Comparison of ENCODE assay signal across 11 cellular contexts in the genomic region with DNA sequence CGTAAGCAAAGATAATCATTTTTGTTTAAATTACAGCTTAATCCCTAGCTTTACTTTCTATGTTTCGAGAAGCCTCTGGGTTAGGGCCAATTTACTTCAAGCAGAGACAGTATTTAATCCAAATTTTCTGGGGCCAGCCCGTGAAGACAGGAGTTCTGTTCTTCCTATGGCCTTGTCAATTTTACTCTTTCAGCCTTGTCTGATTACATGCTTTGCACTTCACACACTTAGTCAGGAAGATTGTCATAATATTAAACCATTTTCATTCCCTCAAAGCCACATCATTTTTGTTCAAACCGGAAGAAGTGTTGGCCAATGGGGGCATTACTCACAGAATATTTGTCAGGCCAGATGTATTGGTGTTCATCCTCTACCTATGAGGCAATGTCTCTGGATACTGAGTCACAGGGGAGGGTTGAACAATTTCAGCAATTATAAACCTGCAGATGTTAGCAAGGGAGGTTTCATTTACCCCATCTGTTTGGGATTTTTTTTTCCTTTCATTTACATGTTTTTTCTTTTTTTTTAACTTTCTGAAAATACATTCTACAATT.
DNase-seq lines count a peak whose midpoint lies in the region; ATAC-seq and TF ChIP-seq lines count a peak whose summit lies in the region.
"Had no signal": no experiment of that assay in that cellular context is flagged by ENCODE, and none has a peak within 500 bp of the region (broad histone marks: within the 10 kb centered on the region; RNA-seq: fewer than 3 reads in every experiment).

No MANE protein-coding gene starts in this region.

- no peak for ATAC-seq in stimulated activated naive CD8-positive, alpha-beta T cell treated with anti-CD3 and anti-CD28 coated beads, Interleukin-15, Interleukin-2, amounts not matched to agents 100 U/mL and 50 U/mL, for 24 hours
- no peak for ATAC-seq in HG02610 (IDR thresholded peaks at IDR 0.05; ENCODE audit: unreplicated experiment)
- ATAC-seq in upper lobe of right lung = no peak
- ATAC-seq in stimulated activated naive CD8-positive, alpha-beta T cell treated with anti-CD3 and anti-CD28 coated beads, Interleukin-15, amount 100 ng/mL, for 72 hours = no peak
- ATAC-seq: activated T-cell treated with anti-CD3 and anti-CD28 coated beads, Interleukin-2, amount 50 U/mL, for 4 hours had no signal

- no peaks in the 10 kb centered on the region for H3K4me1 Mint-ChIP-seq in stimulated activated naive CD8-positive, alpha-beta T cell treated with anti-CD3 and anti-CD28 coated beads, Interleukin-15, amount 100 ng/mL, for 72 hours

- intact Hi-C loops in upper lobe of right lung (cut with DNase I) = no loop called here

- H3K27me3 Mint-ChIP-seq in stimulated activated naive CD8-positive, alpha-beta T cell treated with anti-CD3 and anti-CD28 coated beads, Interleukin-15, amount 100 ng/mL, for 72 hours = no peaks in the 10 kb centered on the region

- no peaks in the 10 kb centered on the region for H3K4me1 ChIP-seq in upper lobe of right lung

- no peak overlapping the region for H3K27ac Mint-ChIP-seq in stimulated activated naive CD8-positive, alpha-beta T cell treated with anti-CD3 and anti-CD28 coated beads, Interleukin-15, amount 100 ng/mL, for 72 hours

- no peak overlapping the region for H3K27ac ChIP-seq in upper lobe of right lung

- DNase-seq in AG09319 (ENCODE audit: extremely low read depth, low read depth) (peak; percentile 32), M059J (ENCODE audit: low read depth) (peak; percentile 58), astrocyte of the cerebellum (ENCODE audit: low read depth) (peak; percentile 9), kidney epithelial cell (ENCODE audit: low read depth) (peak; percentile 55), upper lobe of right lung (no peak)
- DNase-seq in stimulated activated naive CD8-positive, alpha-beta T cell treated with anti-CD3 and anti-CD28 coated beads, Interleukin-15, Interleukin-2, amounts not matched to agents 100 U/mL and 50 U/mL, for 24 hours = no peak
- DNase-seq in stimulated activated naive CD8-positive, alpha-beta T cell treated with anti-CD3 and anti-CD28 coated beads, Interleukin-15, amount 100 ng/mL, for 72 hours = no peak
- DNase-seq: activated T-cell treated with anti-CD3 and anti-CD28 coated beads, Interleukin-2, amount 50 U/mL, for 4 hours; NCI-H187 treated with DMSO at 0.1 percent for 48 hours; OCI-M1 had no signal

- H3K4me3 ChIP-seq in astrocyte of the cerebellum (ENCODE audit: low read depth, low read length) (no peak overlapping the region), kidney epithelial cell (ENCODE audit: low read depth, low read length) (no peak overlapping the region), upper lobe of right lung (no peak overlapping the region)

- in situ Hi-C loops in astrocyte of the cerebellum (cut with HindIII; ENCODE audit: low sequenced_read_pairs) = no loop called here

- H3K9me3 ChIP-seq in upper lobe of right lung = no peaks in the 10 kb centered on the region

- H3K36me3 ChIP-seq in kidney epithelial cell (ENCODE audit: control insufficient read depth, insufficient read depth, low read length) (no peaks in the 10 kb centered on the region), upper lobe of right lung (no peaks in the 10 kb centered on the region)

- TF ChIP-seq CTCF in AG09319 (IDR thresholded peaks at IDR 0.05; ENCODE audit: low read depth, low read length) (no peak), astrocyte of the cerebellum (IDR thresholded peaks at IDR 0.05; ENCODE audit: low read depth, low read length, missing control alignments) (no peak), kidney epithelial cell (IDR thresholded peaks at IDR 0.05; ENCODE audit: insufficient read depth, low read length, poor library complexity, severe bottlenecking) (no peak), upper lobe of right lung (IDR thresholded peaks at IDR 0.05) (no peak)

- H3K9me3 Mint-ChIP-seq in stimulated activated naive CD8-positive, alpha-beta T cell treated with anti-CD3 and anti-CD28 coated beads, Interleukin-15, amount 100 ng/mL, for 72 hours = peaks cover 0 to 6% of the 10 kb centered on the region in 2 donors

- no peak overlapping the region for H3K4me3 Mint-ChIP-seq in stimulated activated naive CD8-positive, alpha-beta T cell treated with anti-CD3 and anti-CD28 coated beads, Interleukin-15, amount 100 ng/mL, for 72 hours
- H3K4me3 Mint-ChIP-seq: activated T-cell treated with anti-CD3 and anti-CD28 coated beads, Interleukin-2, amount 50 U/mL, for 4 hours had no signal

- no peaks in the 10 kb centered on the region for H3K27me3 ChIP-seq in kidney epithelial cell (ENCODE audit: control insufficient read depth, insufficient read depth, low read length)
- H3K27me3 ChIP-seq in upper lobe of right lung = no peaks in the 10 kb centered on the region

Comparison
In these comparisons a context has a peak if more than half of its experiments do, and no peak if none do; other contexts are left out.
1. DNase-seq: peak in AG09319 (single experiment), M059J (single experiment), astrocyte of the cerebellum (single experiment) and kidney epithelial cell (single experiment); none in stimulated activated naive CD8-positive, alpha-beta T cell treated with anti-CD3 and anti-CD28 coated beads, Interleukin-15, Interleukin-2, amounts not matched to agents 100 U/mL and 50 U/mL, for 24 hours (single experiment), upper lobe of right lung (single experiment) and stimulated activated naive CD8-positive, alpha-beta T cell treated with anti-CD3 and anti-CD28 coated beads, Interleukin-15, amount 100 ng/mL, for 72 hours (0 of 2).